ENCODE assay signal across 11 cellular contexts in the genomic region with DNA sequence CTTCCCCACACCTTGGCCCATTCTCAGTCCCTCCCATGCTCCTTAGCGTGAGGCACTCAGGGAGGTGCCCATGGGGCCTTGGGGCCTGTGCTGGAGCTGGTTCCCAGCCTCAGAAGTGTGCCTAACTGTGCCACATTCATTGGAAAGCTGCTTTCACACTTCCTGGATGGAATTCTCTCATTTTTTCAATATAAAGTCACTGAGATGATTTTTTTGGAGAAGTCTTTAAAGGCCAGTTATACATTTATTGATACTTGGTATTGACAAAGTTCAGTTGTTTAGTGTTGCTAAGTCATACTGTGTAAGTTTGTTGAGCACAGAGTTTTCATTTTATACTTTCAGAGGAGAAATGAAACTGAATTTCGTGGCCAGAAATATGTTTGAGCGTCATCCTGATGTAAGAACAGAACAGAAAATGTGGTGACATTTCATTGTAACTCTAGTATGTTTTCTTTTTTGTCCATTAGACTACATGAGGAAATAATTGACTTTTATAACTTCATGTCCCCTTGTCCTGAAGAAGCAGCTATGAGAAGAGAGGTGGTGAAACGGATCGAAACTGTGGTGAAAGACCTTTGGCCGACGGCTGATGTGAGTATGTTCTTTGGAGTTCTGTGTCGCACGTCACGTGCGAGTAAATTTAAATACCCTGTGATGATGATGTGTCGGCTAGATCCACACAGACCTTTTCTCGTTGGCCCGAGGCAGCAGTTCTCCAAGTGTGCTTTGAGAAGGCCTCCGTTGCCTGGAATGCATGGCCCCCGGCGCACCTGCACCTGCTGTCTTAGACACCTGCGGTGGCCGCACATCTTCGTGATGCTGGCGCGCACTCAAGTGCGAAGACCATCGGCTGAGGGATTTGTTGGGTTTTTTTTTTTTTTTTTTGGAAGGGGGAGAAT. TPM values are rescaled to one million over a fixed set of nuclear protein-coding genes. Genes with fewer than 3 reads are reported as not detected.
A peak's percentile ranks its signal among the peaks of the same experiment; 100 is the strongest.
DNase-seq lines count a peak whose midpoint lies in the region; ATAC-seq, FAIRE-seq and TF ChIP-seq lines count a peak whose summit lies in the region.
"Had no signal": no experiment of that assay in that cellular context is flagged by ENCODE, and none has a peak within 500 bp of the region (broad histone marks: within the 10 kb centered on the region; RNA-seq: fewer than 3 reads in every experiment).

No MANE protein-coding gene starts in this region.

- in situ Hi-C loops in mammary epithelial cell (cut with MboI; ENCODE audit: low sequenced_read_pairs in 2 of 2): loop anchor here (10.0 to 25.0 kb wide), 2 partner anchors 112 to 1250 kb away; no protein-coding TSS in a partner anchor

- no peak overlapping the region for H2BK5ac ChIP-seq in H1 (ENCODE audit: low read depth, low read length)

- H3K4me3 ChIP-seq in H1 (ENCODE audit: extremely low read depth in 1 of 4, insufficient read depth in 2 of 4, low read depth in 3 of 4, low read length in 4 of 4) (no peak overlapping the region), mammary epithelial cell (replicated peaks in 1 of 3; ENCODE audit: insufficient read depth in 1 of 3, low read depth in 2 of 3, low read length in 3 of 3) (no peak overlapping the region)
- H3K4me3 ChIP-seq: GM23248, pancreas had no signal

- H3K4me2 ChIP-seq in H1 (ENCODE audit: insufficient read depth in 1 of 2, low read depth in 2 of 2, low read length in 2 of 2) (no peak overlapping the region), mammary epithelial cell (ENCODE audit: insufficient read depth, low read depth, low read length) (no peak overlapping the region)

- no peak overlapping the region for H2AK5ac ChIP-seq in H1 (ENCODE audit: low read depth, low read length)

- CTCF ChIA-PET in H1 (lab: Charles Lee; ENCODE audit: partially characterized antibody) (interaction anchor here (0.9 to 3.3 kb wide), 2 partner anchors 7 to 22 kb away, joined by 3 to 19 read pairs; no protein-coding TSS in a partner anchor), mammary epithelial cell (lab: Charles Lee; ENCODE audit: low non-redundant PET) (no interaction called here)

- DNase-seq in H1 (ENCODE audit: low read depth in 1 of 2, low spot score in 2 of 2) (no peak), GM03348 (ENCODE audit: low spot score) (no peak), DMS114 treated with DMSO at 0.1 percent for 48 hours (lab: John Stamatoyannopoulos, UW; ENCODE audit: unreplicated experiment) (no peak), mammary epithelial cell (no peak), NCI-H2171 (lab: John Stamatoyannopoulos, UW) (no peak)
- DNase-seq: erythroblast, GM23248, pancreas had no signal

- 89% methylated on average over 24 of the region's 24 CpGs; no CpG with 5 or more reads in 1 of the 2 experiments for WGBS in H1 (ENCODE audit: extremely low coverage in 1 of 2, insufficient coverage in 1 of 2, insufficient read length in 1 of 2, insufficient replicate concordance in 2 of 2, low coverage in 1 of 2, low lambda C conversion rate in 2 of 2, missing lambda C conversion rate in 1 of 2), 2 experiments
- whole genome bisulfite sequencing in mammary epithelial cell (ENCODE audit: low coverage, missing lambda C conversion rate): 94% methylated on average over 20 of the region's 24 CpGs

- H3K23ac ChIP-seq in H1 (ENCODE audit: insufficient read length): no peak overlapping the region

- H3K36me3 ChIP-seq in H1 (ENCODE audit: control insufficient read depth in 2 of 4, insufficient read depth in 4 of 4, low read length in 3 of 4): peaks cover 0 to 10% (median 4%) of the 10 kb centered on the region in 4 experiments; a peak in 6 of 8 replicates
- H3K36me3 ChIP-seq in mammary epithelial cell (ENCODE audit: insufficient read depth, low read length): peaks cover 13% of the 10 kb centered on the region

- no peak overlapping the region for H4K5ac ChIP-seq in H1 (ENCODE audit: insufficient read length, low read depth, low read length)

- H4K8ac ChIP-seq in H1 (ENCODE audit: extremely low read depth, insufficient read depth, low read length): peak overlapping the region; percentile 32; the same call in 1 of the 2 replicates

- no peak for TF ChIP-seq EP300 in H1 (IDR thresholded peaks at IDR 0.05; ENCODE audit: borderline replicate concordance in 1 of 2, low read depth in 2 of 2, low read length in 2 of 2)

- H2AFZ ChIP-seq in H1 (ENCODE audit: low read length) (no peak overlapping the region), mammary epithelial cell (ENCODE audit: low read depth, low read length) (no peak overlapping the region)
- H2AFZ ChIP-seq: GM23248 had no signal

- peaks cover 9% of the 10 kb centered on the region; the same call in 1 of the 2 replicates for H3K79me1 ChIP-seq in H1 (ENCODE audit: low read depth, low read length)

- no peaks in the 10 kb centered on the region for H3K4me1 ChIP-seq in H1 (replicated peaks in 1 of 4; ENCODE audit: control insufficient read depth in 3 of 4, insufficient read depth in 4 of 4, low read length in 3 of 4)
- H3K4me1 ChIP-seq in mammary epithelial cell (ENCODE audit: insufficient read depth, low read length): peaks cover 11% of the 10 kb centered on the region

- H4K20me1 ChIP-seq in H1 (replicated peaks in 1 of 2; ENCODE audit: control insufficient read depth in 1 of 2, insufficient read depth in 2 of 2, low read length in 2 of 2): peaks cover 6 to 30% of the 10 kb centered on the region in 2 experiments
- H4K20me1 ChIP-seq in mammary epithelial cell (ENCODE audit: insufficient read depth, low read length): peaks cover 3% of the 10 kb centered on the region

- no peak overlapping the region for H3K4ac ChIP-seq in H1 (replicated peaks; ENCODE audit: insufficient read length, low read depth, low read length)

- POLR2A ChIA-PET in H1 (lab: Charles Lee; ENCODE audit: partially characterized antibody): interaction anchor here (0.6 to 1.2 kb wide), 3 partner anchors 14 to 104 kb away, joined by 3 read pairs; a partner anchor contains a TSS

- dilution Hi-C loops in mammary epithelial cell (cut with HindIII; ENCODE audit: low sequenced_read_pairs): loop anchor here (10.0 kb wide), 1 partner anchor 112 kb away; no protein-coding TSS in a partner anchor

- no peak overlapping the region for H3K56ac ChIP-seq in H1 (replicated peaks; ENCODE audit: insufficient read length, low read depth, low read length)

- H2BK15ac ChIP-seq in H1 (ENCODE audit: low read length): no peak overlapping the region

- H3K9ac ChIP-seq in H1 (replicated peaks in 1 of 4; ENCODE audit: extremely low read depth in 1 of 4, low read depth in 3 of 4, low read length in 3 of 4) (no peak overlapping the region), mammary epithelial cell (ENCODE audit: insufficient read depth, low read length) (no peak overlapping the region)
- H3K9ac ChIP-seq: GM23248 had no signal

- no peaks in the 10 kb centered on the region for H3K27me3 ChIP-seq in H1 (replicated peaks in 1 of 4; ENCODE audit: control insufficient read depth in 3 of 4, extremely low read depth in 1 of 4, insufficient read depth in 3 of 4, low read length in 3 of 4)
- no peaks in the 10 kb centered on the region for H3K27me3 ChIP-seq in mammary epithelial cell (ENCODE audit: insufficient read depth, low read length)
- H3K27me3 ChIP-seq: pancreas had no signal

- no peak overlapping the region for H3K27ac ChIP-seq in H1 (ENCODE audit: low read depth, low read length)
- no peak overlapping the region for H3K27ac ChIP-seq in mammary epithelial cell (ENCODE audit: insufficient read depth, low read depth, low read length)
- H3K27ac ChIP-seq: GM23248, pancreas had no signal

- no peak overlapping the region for H2BK12ac ChIP-seq in H1 (ENCODE audit: low read depth, low read length)

- BruUV-seq in mammary epithelial cell (replicated peaks; lab: Mats Ljungman, UMichigan): no TSS peak

- H4K91ac ChIP-seq in H1 (replicated peaks; ENCODE audit: insufficient read length, low read length): no peak overlapping the region

- ATAC-seq in GM18499 (IDR thresholded peaks at IDR 0.05; ENCODE audit: insufficient read depth, unreplicated experiment) (peak; percentile 76), GM21360 (IDR thresholded peaks at IDR 0.05; ENCODE audit: unreplicated experiment) (peak; percentile 84), HG03354 (IDR thresholded peaks at IDR 0.05; ENCODE audit: poor library complexity, severe bottlenecking, unreplicated experiment) (peak; percentile 83)
- ATAC-seq: pancreas had no signal

- TF ChIP-seq CTCF in H1 (IDR thresholded peaks at IDR 0.05; ENCODE audit: control extremely low read depth in 1 of 3, insufficient read depth in 1 of 3, low read depth in 1 of 3, low read length in 3 of 3): no peak
- no peak for TF ChIP-seq CTCF in mammary epithelial cell (conservative IDR thresholded peaks at IDR 0.05 in 1 of 2, IDR thresholded peaks at IDR 0.05 in 1 of 2; ENCODE audit: extremely low read depth in 1 of 2, insufficient read depth in 1 of 2, low read depth in 1 of 2, low read length in 2 of 2)

- H2BK120ac ChIP-seq in H1 (replicated peaks; ENCODE audit: low read depth, low read length): no peak overlapping the region

- H3K9me3 ChIP-seq in H1 (ENCODE audit: insufficient read depth in 2 of 2, low read depth in 1 of 2, low read length in 1 of 2): no peaks in the 10 kb centered on the region
- H3K9me3 ChIP-seq in mammary epithelial cell (replicated peaks; ENCODE audit: insufficient read depth, low read length): no peaks in the 10 kb centered on the region
- H3K9me3 ChIP-seq: pancreas had no signal

- H3K18ac ChIP-seq in H1 (ENCODE audit: extremely low read depth, low read length): no peak overlapping the region

- intact Hi-C loops in mammary epithelial cell (cut with micrococcal nuclease): no loop called here

- H3K79me2 ChIP-seq in H1 (ENCODE audit: control insufficient read depth in 1 of 2, insufficient read depth in 2 of 2, low read length in 2 of 2): peaks cover 0 to 43% of the 10 kb centered on the region in 2 experiments; a peak in 3 of 4 replicates
- H3K79me2 ChIP-seq in mammary epithelial cell (ENCODE audit: insufficient read depth, low read length): peaks cover 97% of the 10 kb centered on the region

- no peaks in the 10 kb centered on the region; the same call in 1 of the 2 replicates for H3K23me2 ChIP-seq in H1 (ENCODE audit: low read depth, low read length)

- no peak overlapping the region for H3K14ac ChIP-seq in H1 (ENCODE audit: insufficient read length)

- H2BK20ac ChIP-seq in H1 (ENCODE audit: low read length): no peak overlapping the region

- TF ChIP-seq RAD21 in H1 (IDR thresholded peaks at IDR 0.05 in 1 of 2, conservative IDR thresholded peaks at IDR 0.05 in 1 of 2; ENCODE audit: low read depth in 2 of 2, low read length in 2 of 2): no peak

- FAIRE-seq in H1 (lab: Jason Lieb, UNC): no peak
- FAIRE-seq: pancreas had no signal

- no peak for TF ChIP-seq POLR2A in H1 (IDR thresholded peaks at IDR 0.05; ENCODE audit: control extremely low read depth in 1 of 2, low read depth in 2 of 2, low read length in 2 of 2)

RNA-seq across cellular contexts. Expression of a gene that starts 24.1 kb away (rescaled TPM):
- 22.4 and 25.1 TPM in 2 replicates for total RNA-seq in H1 (2021; fragmentation: NEBNext Ultra II Directional; extraction: Animal tissue kit (Norgen Biotek cat#: 25700))
- polyA plus RNA-seq in H1 (2011; rRNA removed) (8.9 and 11.6 TPM in 2 replicates), mammary epithelial cell (5.3 TPM)
- polyA plus RNA-seq in H1 (2011; cell fraction: cytosol; rRNA removed): 6.3 TPM
- 46.4 TPM for polyA plus RNA-seq in H1 (2011; cell fraction: nucleus; rRNA removed)
- 17.5 to 20.5 TPM (median 19.2 TPM) in 4 replicates for polyA plus RNA-seq in H1 (2012, experiment 1 of 2)
- 4.8 TPM for polyA plus RNA-seq in H1 (2012, experiment 2 of 2)
- polyA plus RNA-seq in H1 (2013, experiment 1 of 2): 21.0 TPM
- polyA plus RNA-seq in H1 (2013, experiment 2 of 2): 20.5 TPM
- 12.4 and 14.3 TPM in 2 replicates for polyA minus RNA-seq in H1 (2011; rRNA and poly(A)+ RNA removed)
- polyA minus RNA-seq in H1 (2011; cell fraction: cytosol; rRNA and poly(A)+ RNA removed): 13.4 TPM
- polyA minus RNA-seq in H1 (2011; cell fraction: nucleus; rRNA and poly(A)+ RNA removed): 30.2 TPM
- 10 to 100 TPM; 18.3 to 32.6 TPM for total RNA-seq in mammary epithelial cell
- 31.8 TPM for polyA minus RNA-seq in mammary epithelial cell
